Comparison of ENCODE assay signal across 7 cellular contexts in the genomic region with DNA sequence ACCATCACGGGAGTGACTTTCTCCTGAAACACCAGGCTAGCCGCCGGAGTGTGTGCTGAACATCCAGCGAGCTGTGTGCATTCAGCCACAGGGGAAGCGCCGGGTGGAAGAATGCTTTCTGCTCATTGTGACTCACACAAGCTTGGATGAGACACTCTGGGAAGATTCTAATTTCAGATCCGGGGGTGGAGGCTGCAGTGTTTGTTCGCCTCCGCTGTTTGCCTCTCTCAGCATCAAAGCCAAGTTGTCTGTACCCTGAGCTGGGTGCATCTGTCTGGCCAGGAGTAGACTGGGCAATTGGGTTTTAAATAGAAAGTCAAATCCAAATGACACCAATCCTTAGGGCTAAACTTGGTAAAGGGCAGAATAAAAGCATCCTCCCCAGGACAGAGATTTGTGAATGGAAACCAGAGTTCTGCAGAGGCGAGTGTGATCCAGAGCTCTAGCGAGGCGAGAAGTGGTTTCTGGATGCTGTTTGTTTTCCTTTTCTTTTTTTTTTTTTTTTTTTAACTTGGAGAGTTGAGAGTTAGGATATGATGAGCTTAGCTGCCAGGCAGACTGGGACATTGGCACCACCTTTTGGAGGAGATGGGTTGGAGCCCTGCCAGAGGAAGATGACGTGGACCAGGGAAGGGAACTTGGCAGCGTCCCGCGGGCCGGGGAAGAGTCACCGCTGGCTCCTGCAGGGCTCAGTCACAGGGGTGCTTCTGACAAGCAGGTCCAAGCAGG.
DNase-seq lines count a peak whose midpoint lies in the region; ATAC-seq and TF ChIP-seq lines count a peak whose summit lies in the region.

No MANE protein-coding gene starts in this region.

- H3K27me3 ChIP-seq in thoracic aorta (replicated peaks; ENCODE audit: insufficient read depth), result no peaks in the 10 kb centered on the region

- DNase-seq in HS-27A (ENCODE audit: low read depth) (peak; percentile 51), amygdala (lab: John Stamatoyannopoulos, UW) (peak in 38 of 56 donors; percentile 12 to 82 (median 45)), hippocampal formation (lab: John Stamatoyannopoulos, UW) (peak; percentile 43 to 49), thoracic aorta (ENCODE audit: low spot score) (peak; percentile 33)
- DNase-seq in activated CD8-positive, alpha-beta memory T cell treated with anti-CD3 and anti-CD28 coated beads, Interleukin-2, amount 50 U/mL, for 48 hours, result no peak
- no peak for DNase-seq in activated naive CD4-positive, alpha-beta T cell treated with anti-CD3 and anti-CD28 coated beads, Interleukin-2, amount 50 U/mL, for 16 hours

- no peaks in the 10 kb centered on the region for H3K9me3 ChIP-seq in thoracic aorta

- no peak overlapping the region for H3K27ac ChIP-seq in thoracic aorta

- no peak overlapping the region for H3K4me3 ChIP-seq in thoracic aorta

- H3K36me3 ChIP-seq in thoracic aorta, result no peaks in the 10 kb centered on the region

- ATAC-seq in thoracic aorta (ENCODE audit: insufficient number of reproducible peaks, low FRiP score, low read depth), result no peak
- no peak for ATAC-seq in GM18873 (IDR thresholded peaks at IDR 0.05; ENCODE audit: low FRiP score, unreplicated experiment)

- no peak for TF ChIP-seq CTCF in thoracic aorta (IDR thresholded peaks at IDR 0.05)

- H3K4me1 ChIP-seq in thoracic aorta (ENCODE audit: control insufficient read depth in 1 of 2, low read depth in 2 of 2), result peaks cover 5 to 29% of the 10 kb centered on the region in 2 donors

Comparison
In these comparisons a context has a peak if more than half of its experiments do, and no peak if none do; other contexts are left out.
1. DNase-seq: peak in HS-27A (single experiment), amygdala (38 of 56), hippocampal formation (2 of 2) and thoracic aorta (single experiment); none in activated CD8-positive, alpha-beta memory T cell treated with anti-CD3 and anti-CD28 coated beads, Interleukin-2, amount 50 U/mL, for 48 hours (single experiment) and activated naive CD4-positive, alpha-beta T cell treated with anti-CD3 and anti-CD28 coated beads, Interleukin-2, amount 50 U/mL, for 16 hours (single experiment).